In the genomic region with DNA sequence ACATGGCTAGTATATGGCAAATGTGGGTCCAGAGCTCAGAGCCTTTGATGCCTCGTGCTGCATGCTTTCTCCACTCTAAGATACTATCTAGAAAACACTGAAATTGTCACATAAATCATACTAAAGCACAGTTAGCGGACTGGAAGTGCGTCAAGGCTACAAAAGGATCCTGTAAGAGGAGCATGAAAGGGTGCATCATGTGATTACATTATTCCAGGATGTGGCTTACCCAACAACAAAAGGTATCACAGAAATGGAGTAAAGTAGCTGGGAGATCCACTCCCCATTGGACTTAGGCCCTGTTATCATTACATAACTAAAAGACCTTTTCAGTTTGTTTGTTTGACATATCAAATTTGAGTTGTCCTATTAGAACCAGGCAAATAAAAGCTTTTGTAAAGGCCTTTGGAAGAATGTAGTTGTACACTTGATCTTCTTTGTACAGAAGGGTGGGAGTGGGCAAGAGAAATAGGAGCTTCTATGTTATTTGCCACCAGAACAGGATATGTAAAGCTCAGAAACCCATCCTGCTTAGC, we compare ENCODE assay signal across 24 cellular contexts. TPM values are rescaled to one million over a fixed set of nuclear protein-coding genes. Genes with fewer than 3 reads are reported as not detected.
DNase-seq lines count a peak whose midpoint lies in the region; ATAC-seq and TF ChIP-seq lines count a peak whose summit lies in the region.
"Had no signal": no experiment of that assay in that cellular context is flagged by ENCODE, and none has a peak within 500 bp of the region (broad histone marks: within the 10 kb centered on the region; RNA-seq: fewer than 3 reads in every experiment).

No MANE protein-coding gene starts in this region.

- no TSS peak for BruUV-seq in PC-3 (replicated peaks; lab: Mats Ljungman, UMichigan)

- H3K36me3 ChIP-seq in naive thymus-derived CD4-positive, alpha-beta T cell (ENCODE audit: control insufficient read depth in 2 of 3, insufficient read depth in 3 of 3, low read length in 3 of 3) = no peaks in the 10 kb centered on the region
- H3K36me3 ChIP-seq in PC-3 (ENCODE audit: low read depth, low read length) (no peaks in the 10 kb centered on the region; the same call in 1 of the 2 replicates), vagina (no peaks in the 10 kb centered on the region), brain microvascular endothelial cell (replicated peaks) (no peaks in the 10 kb centered on the region)
- H3K36me3 ChIP-seq: right atrium auricular region, transverse colon had no signal

- H3K79me2 ChIP-seq in PC-3 (ENCODE audit: low read length) = peaks cover 14% of the 10 kb centered on the region

- DNase-seq in NCI-H2196 (lab: John Stamatoyannopoulos, UW; ENCODE audit: unreplicated experiment) = peak; percentile 20
- no peak for DNase-seq in NCI-H2196 treated with DMSO at 0.1 percent for 48 hours (lab: John Stamatoyannopoulos, UW; ENCODE audit: unreplicated experiment)
- DNase-seq in HuH-7 (ENCODE audit: low spot score) = peak; percentile 15
- no peak for DNase-seq in WTC11 (ENCODE audit: low spot score)
- peak in 7 of 9 donors; percentile 46 to 80 (median 70) for DNase-seq in naive thymus-derived CD4-positive, alpha-beta T cell
- no peak for DNase-seq in PC-3
- DNase-seq in vagina (ENCODE audit: extremely low spot score in 2 of 2) = no peak
- no peak for DNase-seq in brain microvascular endothelial cell
- DNase-seq: activated CD4-positive, alpha-beta T cell treated with anti-CD3 and anti-CD28 coated beads, Interleukin-2, amount 50 U/mL, for 48 hours; activated naive CD4-positive, alpha-beta T cell treated with anti-CD3 and anti-CD28 coated beads, Interleukin-2, amount 50 U/mL, for 16 hours; activated T-cell treated with anti-CD3 and anti-CD28 coated beads, Interleukin-2, amount 50 U/mL, for 24 hours; foreskin keratinocyte; GOT3; kidney glomerular epithelial cell; NCI-H1048; NCI-H446 treated with DMSO at 0.1 percent for 48 hours; stimulated activated CD4-positive, alpha-beta T cell treated with anti-CD3 and anti-CD28 coated beads, Interleukin-15, amount 100 ng/mL, for 24 hours; stimulated activated naive B cell treated with anti-CD40 and anti-IgM and Interleukin-4, amounts not matched to agents 10 μg/mL and 1 μg/mL and 100 μg/mL, for 72 hours; T-helper 1 cell; transverse colon had no signal

- no peaks in the 10 kb centered on the region for H3F3A ChIP-seq in PC-3 (ENCODE audit: low read length, unreplicated experiment)

- TF ChIP-seq CTCF in WTC11 (IDR thresholded peaks at IDR 0.05) (no peak), PC-3 (conservative IDR thresholded peaks at IDR 0.05; ENCODE audit: low read depth, low read length) (no peak), vagina (IDR thresholded peaks at IDR 0.05) (no peak), brain microvascular endothelial cell (IDR thresholded peaks at IDR 0.05; ENCODE audit: low read depth, low read length, missing control alignments) (no peak)

- no peak overlapping the region for H3K27ac ChIP-seq in naive thymus-derived CD4-positive, alpha-beta T cell (ENCODE audit: low read depth, low read length)
- H3K27ac ChIP-seq in PC-3 (ENCODE audit: low read length) = no peak overlapping the region
- no peak overlapping the region for H3K27ac ChIP-seq in vagina
- no peak overlapping the region for H3K27ac ChIP-seq in brain microvascular endothelial cell
- H3K27ac ChIP-seq: foreskin keratinocyte, right atrium auricular region, transverse colon had no signal

- 0 out of 2 replicates have a peak, but pooled peaks cover 1% of the 10 kb centered on the region for H3K4me1 Mint-ChIP-seq in WTC11
- peaks cover 13 to 42% (median 29%) of the 10 kb centered on the region in 7 donors for H3K4me1 Mint-ChIP-seq in naive thymus-derived CD4-positive, alpha-beta T cell

- H4K20me1 ChIP-seq in PC-3 (ENCODE audit: low read length) = no peaks in the 10 kb centered on the region

- H3K4me3 Mint-ChIP-seq in WTC11 = no peak overlapping the region
- peak overlapping the region in 4 of 10 donors; percentile 14 to 28 (median 17) for H3K4me3 Mint-ChIP-seq in naive thymus-derived CD4-positive, alpha-beta T cell
- H3K4me3 Mint-ChIP-seq: activated T-cell treated with anti-CD3 and anti-CD28 coated beads, Interleukin-2, amount 50 U/mL, for 24 hours; brain; mesothelial cell of epicardium; stimulated activated naive B cell treated with anti-CD40 and anti-IgM and Interleukin-4, amounts not matched to agents 10 μg/mL and 1 μg/mL and 100 μg/mL, for 72 hours had no signal

- in situ Hi-C loops in brain microvascular endothelial cell (cut with HindIII; ENCODE audit: low pct_ligation_motif_present, low sequenced_read_pairs) = no loop called here

- no peak for TF ChIP-seq POLR2A in vagina (IDR thresholded peaks at IDR 0.05)

- no peak overlapping the region for H3K4me3 ChIP-seq in naive thymus-derived CD4-positive, alpha-beta T cell (ENCODE audit: low read length)
- H3K4me3 ChIP-seq in PC-3 (ENCODE audit: low read length) (no peak overlapping the region), vagina (no peak overlapping the region), brain microvascular endothelial cell (ENCODE audit: low read depth, low read length) (no peak overlapping the region)
- H3K4me3 ChIP-seq: BLaER1 treated with 17β-estradiol and CSF1 and Interleukin-3, amounts not matched to agents 10 nM and 100 nM; right atrium auricular region; transverse colon had no signal

- H2AFZ ChIP-seq in PC-3 (ENCODE audit: low read length) = no peak overlapping the region

- no peak overlapping the region for H3K27ac Mint-ChIP-seq in WTC11
- peak overlapping the region in 6 of 9 donors; percentile 76 to 91 (median 80) for H3K27ac Mint-ChIP-seq in naive thymus-derived CD4-positive, alpha-beta T cell
- H3K27ac Mint-ChIP-seq: activated T-cell treated with anti-CD3 and anti-CD28 coated beads, Interleukin-2, amount 50 U/mL, for 24 hours; mesothelial cell of epicardium; stimulated activated naive B cell treated with anti-CD40 and anti-IgM and Interleukin-4, amounts not matched to agents 10 μg/mL and 1 μg/mL and 100 μg/mL, for 72 hours had no signal

- H3K9ac ChIP-seq in PC-3 (ENCODE audit: low read length) = no peak overlapping the region
- H3K9ac ChIP-seq: BLaER1 treated with 17β-estradiol and CSF1 and Interleukin-3, amounts not matched to agents 10 nM and 100 nM had no signal

- no peaks in the 10 kb centered on the region for H3K27me3 Mint-ChIP-seq in WTC11 (ENCODE audit: low read depth)
- no peaks in the 10 kb centered on the region for H3K27me3 Mint-ChIP-seq in naive thymus-derived CD4-positive, alpha-beta T cell
- H3K27me3 Mint-ChIP-seq: activated T-cell treated with anti-CD3 and anti-CD28 coated beads, Interleukin-2, amount 50 U/mL, for 24 hours; brain; stimulated activated naive B cell treated with anti-CD40 and anti-IgM and Interleukin-4, amounts not matched to agents 10 μg/mL and 1 μg/mL and 100 μg/mL, for 72 hours had no signal

- H3K36me3 Mint-ChIP-seq in WTC11 = peaks cover 6% of the 10 kb centered on the region
- H3K36me3 Mint-ChIP-seq in naive thymus-derived CD4-positive, alpha-beta T cell = peaks cover 0 to 5% (median 4%) of the 10 kb centered on the region in 5 donors

- no peaks in the 10 kb centered on the region for H3K9me3 ChIP-seq in naive thymus-derived CD4-positive, alpha-beta T cell (ENCODE audit: control insufficient read depth in 2 of 3, low read length in 3 of 3)
- H3K9me3 ChIP-seq in PC-3 (ENCODE audit: low read length) = no peaks in the 10 kb centered on the region
- H3K9me3 ChIP-seq in vagina = no peaks in the 10 kb centered on the region
- H3K9me3 ChIP-seq: BLaER1 treated with 17β-estradiol and CSF1 and Interleukin-3, amounts not matched to agents 10 nM and 100 nM; right atrium auricular region; transverse colon had no signal

- H3K9me3 Mint-ChIP-seq in WTC11 = no peaks in the 10 kb centered on the region
- H3K9me3 Mint-ChIP-seq in naive thymus-derived CD4-positive, alpha-beta T cell = no peaks in the 10 kb centered on the region
- H3K9me3 Mint-ChIP-seq: activated T-cell treated with anti-CD3 and anti-CD28 coated beads, Interleukin-2, amount 50 U/mL, for 24 hours; brain; mesothelial cell of epicardium; stimulated activated naive B cell treated with anti-CD40 and anti-IgM and Interleukin-4, amounts not matched to agents 10 μg/mL and 1 μg/mL and 100 μg/mL, for 72 hours had no signal

- no peaks in the 10 kb centered on the region for H3K9me2 ChIP-seq in PC-3 (replicated peaks; ENCODE audit: low read length)

- CTCF ChIA-PET in WTC11 (lab: Charles Lee) (no interaction called here), PC-3 (lab: Charles Lee) (no interaction called here)
- CTCF ChIA-PET in naive thymus-derived CD4-positive, alpha-beta T cell (lab: Charles Lee) = interaction anchor here (0.7 kb wide), 1 partner anchor 46 kb away, joined by 3 read pairs; no protein-coding TSS in a partner anchor

- POLR2A ChIA-PET in WTC11 (lab: Charles Lee) = no interaction called here
- POLR2A ChIA-PET in naive thymus-derived CD4-positive, alpha-beta T cell (lab: Charles Lee) = interaction anchor here (0.8 kb wide), 1 partner anchor 1110 kb away, joined by 5 read pairs; no protein-coding TSS in a partner anchor
- POLR2A ChIA-PET in PC-3 (lab: Charles Lee; ENCODE audit: unreplicated experiment) = no interaction called here

- no peaks in the 10 kb centered on the region for H3K27me3 ChIP-seq in naive thymus-derived CD4-positive, alpha-beta T cell (ENCODE audit: control insufficient read depth in 2 of 2, insufficient read depth in 2 of 2, low read length in 2 of 2)
- H3K27me3 ChIP-seq in PC-3 (ENCODE audit: low read length) (no peaks in the 10 kb centered on the region), vagina (no peaks in the 10 kb centered on the region), brain microvascular endothelial cell (replicated peaks) (no peaks in the 10 kb centered on the region)
- H3K27me3 ChIP-seq: BLaER1 treated with 17β-estradiol and CSF1 and Interleukin-3, amounts not matched to agents 10 nM and 100 nM; foreskin keratinocyte; right atrium auricular region; transverse colon had no signal

- H3K4me1 ChIP-seq in naive thymus-derived CD4-positive, alpha-beta T cell (ENCODE audit: control insufficient read depth in 2 of 2, insufficient read depth in 2 of 2, low read length in 2 of 2) = peaks cover 8 to 9% of the 10 kb centered on the region in 2 donors
- H3K4me1 ChIP-seq in PC-3 (ENCODE audit: insufficient read depth, low read length) (peaks cover 6% of the 10 kb centered on the region; the same call in 1 of the 2 replicates), vagina (peaks cover 8% of the 10 kb centered on the region)

- H3K4me2 ChIP-seq in PC-3 (ENCODE audit: low read length) = no peak overlapping the region

- ATAC-seq in WTC11 = no peak
- peak; percentile 78 for ATAC-seq in naive thymus-derived CD4-positive, alpha-beta T cell
- ATAC-seq in PC-3 = no peak
- ATAC-seq: foreskin keratinocyte; stimulated activated naive B cell treated with anti-CD40 and anti-IgM and Interleukin-4, amounts not matched to agents 10 μg/mL and 1 μg/mL and 100 μg/mL, for 72 hours had no signal

- intact Hi-C loops in naive thymus-derived CD4-positive, alpha-beta T cell (cut with micrococcal nuclease) = loop anchor here in 1 of 2 donors (10.0 kb wide), 2 partner anchors 1053 to 1157 kb away; a partner anchor contains a TSS
- intact Hi-C loops in PC-3 (cut with micrococcal nuclease) = no loop called here
- intact Hi-C loops in vagina (cut with DNase I) = no loop called here

RNA-seq across cellular contexts. Expression of a gene that starts 6.9 kb away (rescaled TPM):
- total RNA-seq in WTC11 (2021) = 41.6 to 43.9 TPM (median 43.6 TPM) in 3 replicates
- total RNA-seq in naive thymus-derived CD4-positive, alpha-beta T cell = 10 to 100 TPM in 1 of 5 experiments, 1 to 10 TPM in 4; 4.5 to 10.4 (median 4.7) TPM
- 1 to 10 TPM; 3.0 to 4.1 TPM for polyA plus RNA-seq in naive thymus-derived CD4-positive, alpha-beta T cell
- 9.2 and 9.7 TPM in 2 replicates for total RNA-seq in PC-3 (2014; rRNA removed)
- total RNA-seq in vagina = 9.3 TPM

RNA-seq across cellular contexts. Expression of a gene that starts 7.1 kb away (rescaled TPM):
- total RNA-seq in WTC11 (2021) (13.5 to 14.9 TPM (median 13.9 TPM) in 3 replicates), PC-3 (2014; rRNA removed) (10.7 and 15.0 TPM in 2 replicates), vagina (28.7 TPM)
- total RNA-seq in naive thymus-derived CD4-positive, alpha-beta T cell = 10 to 100 TPM; 22.4 to 50.6 (median 33.4) TPM
- 10 to 100 TPM in 1 of 2 donors, 1 to 10 TPM in 1; 8.8 to 18.1 TPM for polyA plus RNA-seq in naive thymus-derived CD4-positive, alpha-beta T cell

RNA-seq across cellular contexts. Expression of a gene that starts 47.2 kb away (rescaled TPM):
- total RNA-seq in WTC11 (2021) (36.9 to 39.8 TPM (median 37.0 TPM) in 3 replicates), PC-3 (2014; rRNA removed) (32.4 and 34.7 TPM in 2 replicates), vagina (25.3 TPM)
- 10 to 100 TPM; 21.7 to 40.3 (median 34.4) TPM for total RNA-seq in naive thymus-derived CD4-positive, alpha-beta T cell
- 100 to 1,000 TPM; 180 to 185 TPM for polyA plus RNA-seq in naive thymus-derived CD4-positive, alpha-beta T cell

RNA-seq across cellular contexts. Expression of a gene that starts 47.3 kb away (rescaled TPM):
- 29.0 to 32.4 TPM (median 30.4 TPM) in 3 replicates for total RNA-seq in WTC11 (2021)
- total RNA-seq in naive thymus-derived CD4-positive, alpha-beta T cell = 10 to 100 TPM; 17.4 to 36.9 (median 22.0) TPM
- polyA plus RNA-seq in naive thymus-derived CD4-positive, alpha-beta T cell = 10 to 100 TPM; 19.7 to 29.6 TPM
- 27.4 and 32.1 TPM in 2 replicates for total RNA-seq in PC-3 (2014; rRNA removed)
- total RNA-seq in vagina = 11.8 TPM

Comparison
In these comparisons a context has a peak if more than half of its experiments do, and no peak if none do; other contexts are left out.
1. DNase-seq: peak in NCI-H2196 (single experiment), HuH-7 (single experiment) and naive thymus-derived CD4-positive, alpha-beta T cell (7 of 9); none in NCI-H2196 treated with DMSO at 0.1 percent for 48 hours (single experiment), WTC11 (single experiment), PC-3 (single experiment), vagina (0 of 2) and brain microvascular endothelial cell (single experiment).